11 cellular contexts compared by ENCODE assay signal in the genomic region with DNA sequence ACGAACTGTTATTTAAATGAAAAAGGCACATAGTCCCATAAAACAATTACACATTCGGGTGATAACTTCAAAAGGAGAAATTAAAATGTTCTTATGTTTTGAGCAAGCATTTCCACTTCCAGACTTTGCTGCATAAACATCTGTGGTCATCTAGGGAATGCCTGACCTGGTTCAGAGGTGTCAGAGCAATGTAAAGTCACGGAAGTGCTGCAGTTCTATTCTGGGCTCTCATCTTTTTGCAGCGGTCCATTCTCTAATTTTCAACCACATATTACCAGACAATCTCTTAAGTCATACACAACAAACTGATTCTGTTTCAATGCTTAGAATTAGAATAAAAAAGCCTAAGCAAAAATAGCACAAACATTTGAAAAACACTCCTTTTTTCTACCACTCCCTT. TPM values are rescaled to one million over a fixed set of nuclear protein-coding genes. Genes with fewer than 3 reads are reported as not detected.
"Had no signal": no experiment of that assay in that cellular context is flagged by ENCODE, and none has a peak within 500 bp of the region (broad histone marks: within the 10 kb centered on the region; RNA-seq: fewer than 3 reads in every experiment).

No MANE protein-coding gene starts in this region.

- H3K27ac ChIP-seq: GM23248 had no signal

- ATAC-seq: HCT116, K562 had no signal

- H3K9me3 ChIP-seq: HAP-1 had no signal

- DNase-seq: GM23248, GOT3, H7, HFFc6, IMR-90, KG1 had no signal

- H2AFZ ChIP-seq: GM23248 had no signal

- H3K36me3 ChIP-seq: HAP-1 had no signal

- H3K4me3 ChIP-seq: GM23248, HAP-1, K562 had no signal

- H3K9ac ChIP-seq: GM23248 had no signal

RNA-seq across cellular contexts. Expression of a gene that starts 22.0 kb away (rescaled TPM):
- total RNA-seq: GM23248, H4, HFFc6, HT-29 had no signal
